ENCODE assay signal across 13 cellular contexts in genomic region chr1:53511933-53512806, GRCh38. TPM values are rescaled to one million over a fixed set of nuclear protein-coding genes. Genes with fewer than 3 reads are reported as not detected.
DNase-seq lines count a peak whose midpoint lies in the region; ATAC-seq and TF ChIP-seq lines count a peak whose summit lies in the region.
"Had no signal": no experiment of that assay in that cellular context is flagged by ENCODE, and none has a peak within 500 bp of the region (broad histone marks: within the 10 kb centered on the region; RNA-seq: fewer than 3 reads in every experiment).

No MANE protein-coding gene starts in this region.

- H3K4me3 Mint-ChIP-seq in osteocyte (ENCODE audit: unreplicated experiment) (peak overlapping the region; percentile 10), Calu3 (ENCODE audit: low read depth, unreplicated experiment) (no peak overlapping the region)

- peak; percentile 93 for DNase-seq in DMS79 (lab: John Stamatoyannopoulos, UW)
- DNase-seq in NCI-H2196 (lab: John Stamatoyannopoulos, UW; ENCODE audit: unreplicated experiment) = peak; percentile 35
- DNase-seq in choroid plexus epithelial cell (ENCODE audit: low read depth) = peak; percentile 88
- peak; percentile 89 for DNase-seq in osteocyte (ENCODE audit: extremely low spot score, unreplicated experiment)
- DNase-seq in stimulated activated CD4-positive, alpha-beta T cell treated with anti-CD3 and anti-CD28 coated beads, Interleukin-2, amount 100 ng/mL, for 48 hours = no peak
- DNase-seq in Calu3 = no peak
- no peak for DNase-seq in GM19238 (ENCODE audit: insufficient read length, low spot score)
- DNase-seq: effector CD4-positive, alpha-beta T cell; KBM-7; kidney glomerular epithelial cell; small intestine; testis had no signal

- no peak for TF ChIP-seq CTCF in choroid plexus epithelial cell (conservative IDR thresholded peaks at IDR 0.05; ENCODE audit: low read depth, low read length)
- no peak for TF ChIP-seq CTCF in osteocyte (IDR thresholded peaks at IDR 0.05)
- TF ChIP-seq CTCF in Calu3 (IDR thresholded peaks at IDR 0.05; ENCODE audit: unreplicated experiment) = no peak

- intact Hi-C loops in Calu3 (cut with micrococcal nuclease; ENCODE audit: unreplicated experiment) = no loop called here

- peaks cover 34% of the 10 kb centered on the region for H3K4me1 Mint-ChIP-seq in osteocyte (ENCODE audit: unreplicated experiment)
- H3K4me1 Mint-ChIP-seq in Calu3 (ENCODE audit: low read depth, unreplicated experiment) = no peaks in the 10 kb centered on the region

- peaks cover 30% of the 10 kb centered on the region for H3K36me3 Mint-ChIP-seq in osteocyte (ENCODE audit: unreplicated experiment)
- no peaks in the 10 kb centered on the region for H3K36me3 Mint-ChIP-seq in Calu3 (ENCODE audit: insufficient read depth, unreplicated experiment)

- H3K9me3 Mint-ChIP-seq in osteocyte (ENCODE audit: unreplicated experiment) (no peaks in the 10 kb centered on the region), Calu3 (ENCODE audit: low read depth, unreplicated experiment) (no peaks in the 10 kb centered on the region)

- peak overlapping the region; percentile 72 for H3K27ac Mint-ChIP-seq in osteocyte (ENCODE audit: unreplicated experiment)
- no peak overlapping the region for H3K27ac Mint-ChIP-seq in Calu3 (ENCODE audit: unreplicated experiment)

- no TSS peak for BruUV-seq in Calu3 (replicated peaks; lab: Mats Ljungman, UMichigan)

- CTCF ChIA-PET in Calu3 (lab: Charles Lee) = interaction anchor here (0.6 kb wide), 1 partner anchor 41 kb away, joined by 7 read pairs; no protein-coding TSS in a partner anchor

- no peak overlapping the region for H3K4me3 ChIP-seq in choroid plexus epithelial cell (ENCODE audit: low read depth, low read length)
- H3K4me3 ChIP-seq: testis had no signal

- ATAC-seq in HG02884 (IDR thresholded peaks at IDR 0.05; ENCODE audit: unreplicated experiment) = no peak

- H3K27me3 Mint-ChIP-seq in osteocyte (ENCODE audit: unreplicated experiment) (no peaks in the 10 kb centered on the region), Calu3 (ENCODE audit: unreplicated experiment) (peaks cover 86% of the 10 kb centered on the region)

RNA-seq across cellular contexts. Expression of gene DMRTB1, which starts 53.0 kb away (rescaled TPM):
- total RNA-seq in osteocyte (not detected in 2 replicates), Calu3 (2022) (not detected in 2 replicates)

Comparison
In these comparisons a context has a peak if more than half of its experiments do, and no peak if none do; other contexts are left out.
1. DNase-seq: peak in DMS79 (single experiment), NCI-H2196 (single experiment), choroid plexus epithelial cell (single experiment) and osteocyte (single experiment); none in stimulated activated CD4-positive, alpha-beta T cell treated with anti-CD3 and anti-CD28 coated beads, Interleukin-2, amount 100 ng/mL, for 48 hours (0 of 2), Calu3 (single experiment) and GM19238 (single experiment).